22 cellular contexts compared by ENCODE assay signal in the genomic region with DNA sequence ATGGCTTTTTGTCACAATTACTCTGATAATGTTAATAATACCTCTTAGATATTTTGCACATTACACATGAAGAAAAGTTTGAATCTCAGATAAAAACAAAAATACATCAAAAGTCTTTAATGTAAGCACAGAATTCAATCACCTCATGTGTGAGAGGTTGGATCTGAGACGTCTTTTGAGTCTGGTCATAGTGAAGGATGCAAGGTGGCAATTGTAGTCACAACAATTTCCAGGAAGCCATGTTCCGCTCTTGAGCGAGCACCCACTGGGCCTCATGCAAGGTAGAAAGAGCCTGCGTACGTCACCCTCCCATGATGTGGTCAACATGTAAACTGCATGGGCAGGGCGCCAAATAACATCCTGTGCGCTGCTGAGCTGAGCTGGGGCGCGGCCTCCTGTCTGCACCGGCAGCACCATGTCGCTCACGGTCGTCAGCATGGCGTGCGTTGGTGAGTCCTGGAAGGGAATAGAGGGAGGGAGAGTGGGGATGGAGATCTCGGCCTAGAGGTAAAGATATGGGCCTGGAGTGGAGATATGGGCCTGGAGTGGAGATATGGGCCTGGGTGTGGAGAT. TPM values are rescaled to one million over a fixed set of nuclear protein-coding genes. Genes with fewer than 3 reads are reported as not detected.
"Had no signal": no experiment of that assay in that cellular context is flagged by ENCODE, and none has a peak within 500 bp of the region (broad histone marks: within the 10 kb centered on the region; RNA-seq: fewer than 3 reads in every experiment).

A gene (plus strand): TSS at position 383 of the 573 bp plus-strand sequence. CDS start 33 bp downstream, at position 416.

RNA-seq across cellular contexts. Expression of the gene that starts here (rescaled TPM):
- total RNA-seq: hepatocyte, left cardiac atrium, left lobe of liver, left ventricle myocardium superior, lung microvascular endothelial cell, mesenteric fat pad, myocyte, ovary, progenitor cell of endocrine pancreas, pulmonary artery endothelial cell, renal cortical epithelial cell, right atrium auricular region, right lobe of liver, skeletal muscle tissue, smooth muscle cell, stomach, testis, thyroid gland, transverse colon, urinary bladder, vagina had no signal
- polyA plus RNA-seq: hepatocyte, keratinocyte, smooth muscle cell, stomach had no signal
